8 cellular contexts compared by ENCODE assay signal in genomic region chr6:39189915-39190544, GRCh38. TPM values are rescaled to one million over a fixed set of nuclear protein-coding genes. Genes with fewer than 3 reads are reported as not detected.
DNase-seq lines count a peak whose midpoint lies in the region; ATAC-seq and TF ChIP-seq lines count a peak whose summit lies in the region.

No MANE protein-coding gene starts in this region.

- peak; percentile 79 for TF ChIP-seq CTCF in GM12864 (IDR thresholded peaks at IDR 0.05; ENCODE audit: low read depth, low read length, missing control alignments)
- TF ChIP-seq CTCF in mammary epithelial cell (conservative IDR thresholded peaks at IDR 0.05 in 1 of 2, IDR thresholded peaks at IDR 0.05 in 1 of 2; ENCODE audit: extremely low read depth in 1 of 2, insufficient read depth in 1 of 2, low read depth in 1 of 2, low read length in 2 of 2) = peak; percentile 36 to 60

- dilution Hi-C loops in mammary epithelial cell (cut with HindIII; ENCODE audit: low sequenced_read_pairs) = no loop called here

- ATAC-seq in GM18505 (IDR thresholded peaks at IDR 0.05; ENCODE audit: unreplicated experiment) (no peak), HG03097 (IDR thresholded peaks at IDR 0.05; ENCODE audit: low FRiP score, unreplicated experiment) (no peak)

- no peaks in the 10 kb centered on the region for H3K27me3 ChIP-seq in mammary epithelial cell (ENCODE audit: insufficient read depth, low read length)

- no peaks in the 10 kb centered on the region for H3K36me3 ChIP-seq in mammary epithelial cell (ENCODE audit: insufficient read depth, low read length)

- in situ Hi-C loops in mammary epithelial cell (cut with MboI; ENCODE audit: low sequenced_read_pairs in 2 of 2) = no loop called here

- no TSS peak for BruUV-seq in mammary epithelial cell (replicated peaks; lab: Mats Ljungman, UMichigan)

- 96% methylated on average over 5 of the region's 15 CpGs for WGBS in mammary epithelial cell (ENCODE audit: low coverage, missing lambda C conversion rate)

- H3K9me3 ChIP-seq in mammary epithelial cell (replicated peaks; ENCODE audit: insufficient read depth, low read length) = no peaks in the 10 kb centered on the region

- no peaks in the 10 kb centered on the region for H3K79me2 ChIP-seq in mammary epithelial cell (ENCODE audit: insufficient read depth, low read length)

- H2AFZ ChIP-seq in mammary epithelial cell (ENCODE audit: low read depth, low read length) = no peak overlapping the region

- CTCF ChIA-PET in mammary epithelial cell (lab: Charles Lee; ENCODE audit: low non-redundant PET) = interaction anchor here (0.7 kb wide), 1 partner anchor 25 kb away, joined by 3 read pairs; no protein-coding TSS in a partner anchor

- no peaks in the 10 kb centered on the region for H4K20me1 ChIP-seq in mammary epithelial cell (ENCODE audit: insufficient read depth, low read length)

- H3K4me3 ChIP-seq in GM12864 (ENCODE audit: low read depth, low read length) (no peak overlapping the region), mammary epithelial cell (replicated peaks in 1 of 3; ENCODE audit: insufficient read depth in 1 of 3, low read depth in 2 of 3, low read length in 3 of 3) (no peak overlapping the region)

- TF ChIP-seq POLR2A in GM18505 (IDR thresholded peaks at IDR 0.05; ENCODE audit: borderline replicate concordance, extremely low read depth, insufficient read depth, insufficient read length) = no peak

- H3K4me2 ChIP-seq in mammary epithelial cell (ENCODE audit: insufficient read depth, low read depth, low read length) = no peak overlapping the region

- no peak overlapping the region for H3K27ac ChIP-seq in mammary epithelial cell (ENCODE audit: insufficient read depth, low read depth, low read length)

- intact Hi-C loops in mammary epithelial cell (cut with micrococcal nuclease) = no loop called here

- no peak overlapping the region for H3K9ac ChIP-seq in mammary epithelial cell (ENCODE audit: insufficient read depth, low read length)

- DNase-seq in 8988T = peak; percentile 42
- DNase-seq in GM12864 (ENCODE audit: low read depth) = no peak
- peak; percentile 3 to 14 for DNase-seq in NCI-H1930 (lab: John Stamatoyannopoulos, UW)
- DNase-seq in mammary epithelial cell = peak; percentile 26
- DNase-seq in lung microvascular endothelial cell (ENCODE audit: low read depth in 2 of 2) = peak; percentile 7 to 23
- DNase-seq in NCI-H345 treated with DMSO at 0.1 percent for 48 hours (lab: John Stamatoyannopoulos, UW; ENCODE audit: unreplicated experiment) = no peak

- peaks cover 6% of the 10 kb centered on the region for H3K4me1 ChIP-seq in mammary epithelial cell (ENCODE audit: insufficient read depth, low read length)

RNA-seq across cellular contexts. Expression of gene KCNK5, which starts 39.2 kb away (rescaled TPM):
- total RNA-seq in mammary epithelial cell (1 to 10 TPM in 1 of 2 donors, not detected in 1; 1.3 TPM), lung microvascular endothelial cell (under 0.01 TPM in 1 of 2 replicates, not detected in the other)
- 0.40 TPM for polyA plus RNA-seq in mammary epithelial cell
- polyA minus RNA-seq in mammary epithelial cell = not detected

Comparison
In these comparisons a context has a peak if more than half of its experiments do, and no peak if none do; other contexts are left out.
1. DNase-seq: peak in 8988T (single experiment), NCI-H1930 (2 of 2), mammary epithelial cell (single experiment) and lung microvascular endothelial cell (2 of 2); none in GM12864 (single experiment) and NCI-H345 treated with DMSO at 0.1 percent for 48 hours (single experiment).